ENCODE assay signal across 1 cellular context in the genomic region with DNA sequence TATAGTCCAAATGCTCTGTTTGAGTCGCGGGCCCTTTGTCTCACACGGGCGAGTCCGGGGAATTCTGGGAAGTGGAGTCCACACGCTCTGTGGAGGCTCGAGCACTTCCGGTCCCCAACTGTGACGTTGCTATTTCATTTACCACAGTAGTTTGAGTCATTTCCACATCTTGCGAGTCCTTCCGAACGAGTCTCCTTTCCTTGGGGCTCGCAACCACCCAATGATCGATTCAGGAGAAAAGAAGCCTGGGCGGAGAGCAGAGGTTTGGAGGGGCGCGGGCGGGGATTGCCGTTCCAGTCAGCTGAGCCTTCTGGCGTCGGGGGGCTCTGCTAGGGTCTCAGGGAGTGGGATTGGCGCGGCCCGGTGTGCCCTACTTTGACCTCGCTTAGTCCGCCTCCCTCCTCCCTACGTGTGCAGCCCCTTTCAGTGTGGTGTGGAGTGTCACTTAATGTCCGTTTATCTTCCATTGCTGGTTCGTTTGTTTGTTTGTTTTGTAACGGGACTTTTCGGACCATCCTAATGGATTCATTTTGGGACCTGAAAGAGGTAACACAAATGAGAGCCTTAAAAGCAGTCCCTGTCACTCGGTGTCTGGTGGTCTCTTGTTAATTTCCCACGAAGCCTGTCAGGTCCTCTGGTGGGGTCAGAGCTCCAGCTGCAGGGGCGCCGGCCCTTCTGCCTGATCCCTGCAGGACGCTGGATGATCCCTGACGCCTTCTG.
TF ChIP-seq lines count a peak whose summit lies in the region.

A gene (plus strand): TSS at position 163 of the 720 bp plus-strand sequence. CDS start 58 bp downstream, at position 221.

TF ChIP-seq in HepG2, 621 proteins besides CTCF, POLR2A, EP300 and RAD21 (continued from another document and continues in another):
- TF ChIP-seq, protein P1, sequence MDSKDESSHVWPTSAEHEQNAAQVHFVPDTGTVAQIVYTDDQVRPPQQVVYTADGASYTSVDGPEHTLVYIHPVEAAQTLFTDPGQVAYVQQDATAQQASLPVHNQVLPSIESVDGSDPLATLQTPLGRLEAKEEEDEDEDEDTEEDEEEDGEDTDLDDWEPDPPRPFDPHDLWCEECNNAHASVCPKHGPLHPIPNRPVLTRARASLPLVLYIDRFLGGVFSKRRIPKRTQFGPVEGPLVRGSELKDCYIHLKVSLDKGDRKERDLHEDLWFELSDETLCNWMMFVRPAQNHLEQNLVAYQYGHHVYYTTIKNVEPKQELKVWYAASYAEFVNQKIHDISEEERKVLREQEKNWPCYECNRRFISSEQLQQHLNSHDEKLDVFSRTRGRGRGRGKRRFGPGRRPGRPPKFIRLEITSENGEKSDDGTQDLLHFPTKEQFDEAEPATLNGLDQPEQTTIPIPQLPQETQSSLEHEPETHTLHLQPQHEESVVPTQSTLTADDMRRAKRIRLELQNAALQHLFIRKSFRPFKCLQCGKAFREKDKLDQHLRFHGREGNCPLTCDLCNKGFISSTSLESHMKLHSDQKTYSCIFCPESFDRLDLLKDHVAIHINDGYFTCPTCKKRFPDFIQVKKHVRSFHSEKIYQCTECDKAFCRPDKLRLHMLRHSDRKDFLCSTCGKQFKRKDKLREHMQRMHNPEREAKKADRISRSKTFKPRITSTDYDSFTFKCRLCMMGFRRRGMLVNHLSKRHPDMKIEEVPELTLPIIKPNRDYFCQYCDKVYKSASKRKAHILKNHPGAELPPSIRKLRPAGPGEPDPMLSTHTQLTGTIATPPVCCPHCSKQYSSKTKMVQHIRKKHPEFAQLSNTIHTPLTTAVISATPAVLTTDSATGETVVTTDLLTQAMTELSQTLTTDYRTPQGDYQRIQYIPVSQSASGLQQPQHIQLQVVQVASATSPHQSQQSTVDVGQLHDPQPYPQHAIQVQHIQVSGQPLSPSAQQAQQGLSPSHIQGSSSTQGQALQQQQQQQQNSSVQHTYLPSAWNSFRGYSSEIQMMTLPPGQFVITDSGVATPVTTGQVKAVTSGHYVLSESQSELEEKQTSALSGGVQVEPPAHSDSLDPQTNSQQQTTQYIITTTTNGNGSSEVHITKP (CRISPR knock-in tag; IDR thresholded peaks at IDR 0.05; ENCODE audit: low read depth) = 0 out of 2 replicates have a peak, but pooled peaks have one; percentile 43
- TF ChIP-seq, protein P2, sequence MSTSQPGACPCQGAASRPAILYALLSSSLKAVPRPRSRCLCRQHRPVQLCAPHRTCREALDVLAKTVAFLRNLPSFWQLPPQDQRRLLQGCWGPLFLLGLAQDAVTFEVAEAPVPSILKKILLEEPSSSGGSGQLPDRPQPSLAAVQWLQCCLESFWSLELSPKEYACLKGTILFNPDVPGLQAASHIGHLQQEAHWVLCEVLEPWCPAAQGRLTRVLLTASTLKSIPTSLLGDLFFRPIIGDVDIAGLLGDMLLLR (CRISPR knock-in tag; IDR thresholded peaks at IDR 0.05) = 0 out of 2 replicates have a peak, but pooled peaks have one; percentile 34
- TF ChIP-seq, protein P3, sequence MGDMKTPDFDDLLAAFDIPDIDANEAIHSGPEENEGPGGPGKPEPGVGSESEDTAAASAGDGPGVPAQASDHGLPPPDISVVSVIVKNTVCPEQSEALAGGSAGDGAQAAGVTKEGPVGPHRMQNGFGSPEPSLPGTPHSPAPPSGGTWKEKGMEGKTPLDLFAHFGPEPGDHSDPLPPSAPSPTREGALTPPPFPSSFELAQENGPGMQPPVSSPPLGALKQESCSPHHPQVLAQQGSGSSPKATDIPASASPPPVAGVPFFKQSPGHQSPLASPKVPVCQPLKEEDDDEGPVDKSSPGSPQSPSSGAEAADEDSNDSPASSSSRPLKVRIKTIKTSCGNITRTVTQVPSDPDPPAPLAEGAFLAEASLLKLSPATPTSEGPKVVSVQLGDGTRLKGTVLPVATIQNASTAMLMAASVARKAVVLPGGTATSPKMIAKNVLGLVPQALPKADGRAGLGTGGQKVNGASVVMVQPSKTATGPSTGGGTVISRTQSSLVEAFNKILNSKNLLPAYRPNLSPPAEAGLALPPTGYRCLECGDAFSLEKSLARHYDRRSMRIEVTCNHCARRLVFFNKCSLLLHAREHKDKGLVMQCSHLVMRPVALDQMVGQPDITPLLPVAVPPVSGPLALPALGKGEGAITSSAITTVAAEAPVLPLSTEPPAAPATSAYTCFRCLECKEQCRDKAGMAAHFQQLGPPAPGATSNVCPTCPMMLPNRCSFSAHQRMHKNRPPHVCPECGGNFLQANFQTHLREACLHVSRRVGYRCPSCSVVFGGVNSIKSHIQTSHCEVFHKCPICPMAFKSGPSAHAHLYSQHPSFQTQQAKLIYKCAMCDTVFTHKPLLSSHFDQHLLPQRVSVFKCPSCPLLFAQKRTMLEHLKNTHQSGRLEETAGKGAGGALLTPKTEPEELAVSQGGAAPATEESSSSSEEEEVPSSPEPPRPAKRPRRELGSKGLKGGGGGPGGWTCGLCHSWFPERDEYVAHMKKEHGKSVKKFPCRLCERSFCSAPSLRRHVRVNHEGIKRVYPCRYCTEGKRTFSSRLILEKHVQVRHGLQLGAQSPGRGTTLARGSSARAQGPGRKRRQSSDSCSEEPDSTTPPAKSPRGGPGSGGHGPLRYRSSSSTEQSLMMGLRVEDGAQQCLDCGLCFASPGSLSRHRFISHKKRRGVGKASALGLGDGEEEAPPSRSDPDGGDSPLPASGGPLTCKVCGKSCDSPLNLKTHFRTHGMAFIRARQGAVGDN (CRISPR knock-in tag; IDR thresholded peaks at IDR 0.05) = peak; percentile 64
- peak; percentile 81; the same call in 1 of the 2 replicates for TF ChIP-seq ZNF335 (CRISPR knock-in tag; IDR thresholded peaks at IDR 0.05)
- peak; percentile 78; the same call in 1 of the 2 replicates for TF ChIP-seq ZNF777 (CRISPR knock-in tag; IDR thresholded peaks at IDR 0.05)
- TF ChIP-seq ZNF713 (CRISPR knock-in tag; IDR thresholded peaks at IDR 0.05) = no peak
- TF ChIP-seq, protein P4, sequence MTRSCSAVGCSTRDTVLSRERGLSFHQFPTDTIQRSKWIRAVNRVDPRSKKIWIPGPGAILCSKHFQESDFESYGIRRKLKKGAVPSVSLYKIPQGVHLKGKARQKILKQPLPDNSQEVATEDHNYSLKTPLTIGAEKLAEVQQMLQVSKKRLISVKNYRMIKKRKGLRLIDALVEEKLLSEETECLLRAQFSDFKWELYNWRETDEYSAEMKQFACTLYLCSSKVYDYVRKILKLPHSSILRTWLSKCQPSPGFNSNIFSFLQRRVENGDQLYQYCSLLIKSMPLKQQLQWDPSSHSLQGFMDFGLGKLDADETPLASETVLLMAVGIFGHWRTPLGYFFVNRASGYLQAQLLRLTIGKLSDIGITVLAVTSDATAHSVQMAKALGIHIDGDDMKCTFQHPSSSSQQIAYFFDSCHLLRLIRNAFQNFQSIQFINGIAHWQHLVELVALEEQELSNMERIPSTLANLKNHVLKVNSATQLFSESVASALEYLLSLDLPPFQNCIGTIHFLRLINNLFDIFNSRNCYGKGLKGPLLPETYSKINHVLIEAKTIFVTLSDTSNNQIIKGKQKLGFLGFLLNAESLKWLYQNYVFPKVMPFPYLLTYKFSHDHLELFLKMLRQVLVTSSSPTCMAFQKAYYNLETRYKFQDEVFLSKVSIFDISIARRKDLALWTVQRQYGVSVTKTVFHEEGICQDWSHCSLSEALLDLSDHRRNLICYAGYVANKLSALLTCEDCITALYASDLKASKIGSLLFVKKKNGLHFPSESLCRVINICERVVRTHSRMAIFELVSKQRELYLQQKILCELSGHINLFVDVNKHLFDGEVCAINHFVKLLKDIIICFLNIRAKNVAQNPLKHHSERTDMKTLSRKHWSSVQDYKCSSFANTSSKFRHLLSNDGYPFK (CRISPR knock-in tag; IDR thresholded peaks at IDR 0.05; ENCODE audit: borderline replicate concordance) = peak; percentile 57; the same call in 1 of the 2 replicates
- peak; percentile 74 for TF ChIP-seq SPEN (CRISPR knock-in tag; IDR thresholded peaks at IDR 0.05; ENCODE audit: low read depth)
- peak; percentile 50 for TF ChIP-seq TEAD3 (CRISPR knock-in tag; optimal IDR thresholded peaks at IDR 0.05; ENCODE audit: borderline replicate concordance)
- TF ChIP-seq, protein P5, sequence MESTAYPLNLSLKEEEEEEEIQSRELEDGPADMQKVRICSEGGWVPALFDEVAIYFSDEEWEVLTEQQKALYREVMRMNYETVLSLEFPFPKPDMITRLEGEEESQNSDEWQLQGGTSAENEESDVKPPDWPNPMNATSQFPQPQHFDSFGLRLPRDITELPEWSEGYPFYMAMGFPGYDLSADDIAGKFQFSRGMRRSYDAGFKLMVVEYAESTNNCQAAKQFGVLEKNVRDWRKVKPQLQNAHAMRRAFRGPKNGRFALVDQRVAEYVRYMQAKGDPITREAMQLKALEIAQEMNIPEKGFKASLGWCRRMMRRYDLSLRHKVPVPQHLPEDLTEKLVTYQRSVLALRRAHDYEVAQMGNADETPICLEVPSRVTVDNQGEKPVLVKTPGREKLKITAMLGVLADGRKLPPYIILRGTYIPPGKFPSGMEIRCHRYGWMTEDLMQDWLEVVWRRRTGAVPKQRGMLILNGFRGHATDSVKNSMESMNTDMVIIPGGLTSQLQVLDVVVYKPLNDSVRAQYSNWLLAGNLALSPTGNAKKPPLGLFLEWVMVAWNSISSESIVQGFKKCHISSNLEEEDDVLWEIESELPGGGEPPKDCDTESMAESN (CRISPR knock-in tag; conservative IDR thresholded peaks at IDR 0.05) = peak; percentile 51; the same call in 1 of the 2 replicates
- peak; percentile 88 for TF ChIP-seq SAP130 (CRISPR knock-in tag; IDR thresholded peaks at IDR 0.05; ENCODE audit: low read depth)
- TF ChIP-seq MED1 (CRISPR knock-in tag; IDR thresholded peaks at IDR 0.05) = 0 out of 2 replicates have a peak, but pooled peaks have one; percentile 31
- TF ChIP-seq KAT7 (CRISPR knock-in tag; IDR thresholded peaks at IDR 0.05; ENCODE audit: borderline replicate concordance) = 0 out of 2 replicates have a peak, but pooled peaks have one; percentile 49
- peak; percentile 73 for TF ChIP-seq PHF8 (CRISPR knock-in tag; IDR thresholded peaks at IDR 0.05)
- TF ChIP-seq, protein P6, sequence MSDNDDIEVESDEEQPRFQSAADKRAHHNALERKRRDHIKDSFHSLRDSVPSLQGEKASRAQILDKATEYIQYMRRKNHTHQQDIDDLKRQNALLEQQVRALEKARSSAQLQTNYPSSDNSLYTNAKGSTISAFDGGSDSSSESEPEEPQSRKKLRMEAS (IDR thresholded peaks at IDR 0.05) = peak; percentile 52; the same call in 1 of the 2 replicates
- peak; percentile 79 for TF ChIP-seq HCFC1 (IDR thresholded peaks at IDR 0.05; ENCODE audit: low read depth, low read length)
- TF ChIP-seq, protein P7, sequence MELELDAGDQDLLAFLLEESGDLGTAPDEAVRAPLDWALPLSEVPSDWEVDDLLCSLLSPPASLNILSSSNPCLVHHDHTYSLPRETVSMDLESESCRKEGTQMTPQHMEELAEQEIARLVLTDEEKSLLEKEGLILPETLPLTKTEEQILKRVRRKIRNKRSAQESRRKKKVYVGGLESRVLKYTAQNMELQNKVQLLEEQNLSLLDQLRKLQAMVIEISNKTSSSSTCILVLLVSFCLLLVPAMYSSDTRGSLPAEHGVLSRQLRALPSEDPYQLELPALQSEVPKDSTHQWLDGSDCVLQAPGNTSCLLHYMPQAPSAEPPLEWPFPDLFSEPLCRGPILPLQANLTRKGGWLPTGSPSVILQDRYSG (CRISPR knock-in tag; IDR thresholded peaks at IDR 0.05) = no peak
- no peak for TF ChIP-seq ZNF746 (CRISPR knock-in tag; IDR thresholded peaks at IDR 0.05)
- no peak for TF ChIP-seq RELA (CRISPR knock-in tag; IDR thresholded peaks at IDR 0.05)
- peak; percentile 4; the same call in 1 of the 2 replicates for TF ChIP-seq NFE2L2 (IDR thresholded peaks at IDR 0.05; ENCODE audit: low read length)
- TF ChIP-seq ZFP62 (CRISPR knock-in tag; IDR thresholded peaks at IDR 0.05) = no peak
- TF ChIP-seq POLR2AphosphoS5 (IDR thresholded peaks at IDR 0.05; ENCODE audit: low read depth, low read length) = peak; percentile 52
- TF ChIP-seq REL (CRISPR knock-in tag; conservative IDR thresholded peaks at IDR 0.05) = no peak
- no peak for TF ChIP-seq SMARCE1 (IDR thresholded peaks at IDR 0.05; ENCODE audit: borderline replicate concordance)
- TF ChIP-seq, protein P8, sequence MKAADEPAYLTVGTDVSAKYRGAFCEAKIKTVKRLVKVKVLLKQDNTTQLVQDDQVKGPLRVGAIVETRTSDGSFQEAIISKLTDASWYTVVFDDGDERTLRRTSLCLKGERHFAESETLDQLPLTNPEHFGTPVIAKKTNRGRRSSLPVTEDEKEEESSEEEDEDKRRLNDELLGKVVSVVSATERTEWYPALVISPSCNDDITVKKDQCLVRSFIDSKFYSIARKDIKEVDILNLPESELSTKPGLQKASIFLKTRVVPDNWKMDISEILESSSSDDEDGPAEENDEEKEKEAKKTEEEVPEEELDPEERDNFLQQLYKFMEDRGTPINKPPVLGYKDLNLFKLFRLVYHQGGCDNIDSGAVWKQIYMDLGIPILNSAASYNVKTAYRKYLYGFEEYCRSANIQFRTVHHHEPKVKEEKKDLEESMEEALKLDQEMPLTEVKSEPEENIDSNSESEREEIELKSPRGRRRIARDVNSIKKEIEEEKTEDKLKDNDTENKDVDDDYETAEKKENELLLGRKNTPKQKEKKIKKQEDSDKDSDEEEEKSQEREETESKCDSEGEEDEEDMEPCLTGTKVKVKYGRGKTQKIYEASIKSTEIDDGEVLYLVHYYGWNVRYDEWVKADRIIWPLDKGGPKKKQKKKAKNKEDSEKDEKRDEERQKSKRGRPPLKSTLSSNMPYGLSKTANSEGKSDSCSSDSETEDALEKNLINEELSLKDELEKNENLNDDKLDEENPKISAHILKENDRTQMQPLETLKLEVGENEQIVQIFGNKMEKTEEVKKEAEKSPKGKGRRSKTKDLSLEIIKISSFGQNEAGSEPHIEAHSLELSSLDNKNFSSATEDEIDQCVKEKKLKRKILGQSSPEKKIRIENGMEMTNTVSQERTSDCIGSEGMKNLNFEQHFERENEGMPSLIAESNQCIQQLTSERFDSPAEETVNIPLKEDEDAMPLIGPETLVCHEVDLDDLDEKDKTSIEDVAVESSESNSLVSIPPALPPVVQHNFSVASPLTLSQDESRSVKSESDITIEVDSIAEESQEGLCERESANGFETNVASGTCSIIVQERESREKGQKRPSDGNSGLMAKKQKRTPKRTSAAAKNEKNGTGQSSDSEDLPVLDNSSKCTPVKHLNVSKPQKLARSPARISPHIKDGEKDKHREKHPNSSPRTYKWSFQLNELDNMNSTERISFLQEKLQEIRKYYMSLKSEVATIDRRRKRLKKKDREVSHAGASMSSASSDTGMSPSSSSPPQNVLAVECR (CRISPR knock-in tag; IDR thresholded peaks at IDR 0.05; ENCODE audit: borderline replicate concordance) = peak; percentile 53; the same call in 1 of the 2 replicates
- TF ChIP-seq RBFOX2 (IDR thresholded peaks at IDR 0.05; ENCODE audit: low read depth, low read length) = peak; percentile 46; the same call in 1 of the 2 replicates
- TF ChIP-seq TBX2 (CRISPR knock-in tag; IDR thresholded peaks at IDR 0.05; ENCODE audit: borderline replicate concordance) = no peak
- peak; percentile 28; the same call in 1 of the 2 replicates for TF ChIP-seq NR2F2 (IDR thresholded peaks at IDR 0.05; ENCODE audit: borderline replicate concordance, low read depth)
- TF ChIP-seq ZNF496 (CRISPR knock-in tag; IDR thresholded peaks at IDR 0.05; ENCODE audit: insufficient replicate concordance) = no peak
- 0 out of 2 replicates have a peak, but pooled peaks have one; percentile 33 for TF ChIP-seq ZNF350 (CRISPR knock-in tag; IDR thresholded peaks at IDR 0.05; ENCODE audit: borderline replicate concordance, low read depth)
- TF ChIP-seq ZNF781 (CRISPR knock-in tag; IDR thresholded peaks at IDR 0.05; ENCODE audit: borderline replicate concordance, not compliant biosample characterization) = peak; percentile 53
- no peak for TF ChIP-seq ZNF230 (CRISPR knock-in tag; IDR thresholded peaks at IDR 0.05)
- 0 out of 2 replicates have a peak, but pooled peaks have one; percentile 30 for TF ChIP-seq ZNF138 (CRISPR knock-in tag; IDR thresholded peaks at IDR 0.05; ENCODE audit: low read depth)
- no peak for TF ChIP-seq NFE2L1 (CRISPR knock-in tag; IDR thresholded peaks at IDR 0.05; ENCODE audit: borderline replicate concordance)
- 0 out of 2 replicates have a peak, but pooled peaks have one; percentile 9 for TF ChIP-seq ZKSCAN1 (IDR thresholded peaks at IDR 0.05; ENCODE audit: low read length)
- TF ChIP-seq ZNF552 (CRISPR knock-in tag; IDR thresholded peaks at IDR 0.05; ENCODE audit: borderline replicate concordance) = no peak
- TF ChIP-seq YEATS4 (CRISPR knock-in tag; IDR thresholded peaks at IDR 0.05; ENCODE audit: borderline replicate concordance) = 0 out of 2 replicates have a peak, but pooled peaks have one; percentile 52
